8 cellular contexts compared by ENCODE assay signal in the genomic region with DNA sequence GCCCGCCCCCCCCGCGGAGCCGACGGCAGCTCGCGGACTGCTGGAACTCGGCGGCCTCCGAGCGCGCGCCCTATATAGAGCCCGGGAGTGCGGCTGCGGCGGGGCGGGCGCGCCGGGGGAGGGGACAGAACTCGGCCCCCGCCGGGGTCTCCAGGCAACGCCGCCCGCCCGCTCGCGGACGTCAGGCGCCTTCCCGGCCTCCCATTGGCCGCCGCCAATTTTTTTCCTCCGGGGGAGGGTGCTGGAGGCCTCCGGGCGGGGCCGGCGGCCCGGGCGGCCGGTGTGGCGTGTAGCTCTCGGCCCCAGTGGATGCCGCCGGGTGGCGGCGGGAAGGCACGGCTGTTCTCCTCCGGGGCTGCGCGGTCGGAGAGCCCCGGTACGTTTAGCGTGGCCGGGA. TPM values are rescaled to one million over a fixed set of nuclear protein-coding genes. Genes with fewer than 3 reads are reported as not detected.
DNase-seq lines count a peak whose midpoint lies in the region; ATAC-seq and TF ChIP-seq lines count a peak whose summit lies in the region.

A gene with protein sequence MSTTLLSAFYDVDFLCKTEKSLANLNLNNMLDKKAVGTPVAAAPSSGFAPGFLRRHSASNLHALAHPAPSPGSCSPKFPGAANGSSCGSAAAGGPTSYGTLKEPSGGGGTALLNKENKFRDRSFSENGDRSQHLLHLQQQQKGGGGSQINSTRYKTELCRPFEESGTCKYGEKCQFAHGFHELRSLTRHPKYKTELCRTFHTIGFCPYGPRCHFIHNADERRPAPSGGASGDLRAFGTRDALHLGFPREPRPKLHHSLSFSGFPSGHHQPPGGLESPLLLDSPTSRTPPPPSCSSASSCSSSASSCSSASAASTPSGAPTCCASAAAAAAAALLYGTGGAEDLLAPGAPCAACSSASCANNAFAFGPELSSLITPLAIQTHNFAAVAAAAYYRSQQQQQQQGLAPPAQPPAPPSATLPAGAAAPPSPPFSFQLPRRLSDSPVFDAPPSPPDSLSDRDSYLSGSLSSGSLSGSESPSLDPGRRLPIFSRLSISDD (minus strand): TSS at position 49 of the 397 bp plus-strand sequence. CDS start 291 bp downstream, outside the sequence.

- no peaks in the 10 kb centered on the region for H3K9me2 ChIP-seq in Loucy (replicated peaks; ENCODE audit: low read depth, low read length)

- peak within 1 kb of the TSS; percentile 97 for H3K4me2 ChIP-seq in Loucy (ENCODE audit: low read depth, low read length, poor library complexity, severe bottlenecking)

- TF ChIP-seq CTCF in Loucy (conservative IDR thresholded peaks at IDR 0.05; ENCODE audit: low read length) = no peak
- no peak for TF ChIP-seq CTCF in RWPE2 (IDR thresholded peaks at IDR 0.05; ENCODE audit: poor library complexity, severe bottlenecking)
- no peak for TF ChIP-seq CTCF in fibroblast of mammary gland (conservative IDR thresholded peaks at IDR 0.05; ENCODE audit: control insufficient read depth, insufficient read depth, low read depth, low read length)
- TF ChIP-seq CTCF in natural killer cell (IDR thresholded peaks at IDR 0.05) = no peak

- H3K79me2 ChIP-seq in Loucy (ENCODE audit: insufficient read depth, low read length) = peaks cover 67% of the 10 kb centered on the region

- ATAC-seq in RWPE2 (ENCODE audit: low read depth) = peak; percentile 64
- ATAC-seq in activated T-helper 17 cell treated with anti-CD3 and anti-CD28 coated beads, Interleukin-2, amount 50 U/mL, for 72 hours (replicated peaks) = peak; percentile 77
- peak; percentile 60 to 83 (median 74) for ATAC-seq in natural killer cell

- peak within 1 kb of the TSS; percentile 97 for H3K4me3 ChIP-seq in Loucy (ENCODE audit: low read length, poor library complexity, severe bottlenecking)
- peak within 1 kb of the TSS; percentile 85 for H3K4me3 ChIP-seq in RWPE2 (ENCODE audit: severe bottlenecking)
- H3K4me3 ChIP-seq in fibroblast of mammary gland (ENCODE audit: control insufficient read depth, low read depth, low read length) = peak within 1 kb of the TSS; percentile 91

- H3K27ac ChIP-seq in RWPE2 (ENCODE audit: poor library complexity, severe bottlenecking) = peak within 1 kb of the TSS; percentile 97

- H3K9me3 ChIP-seq in Loucy (ENCODE audit: insufficient read depth, low read depth, low read length) (no peaks in the 10 kb centered on the region), RWPE2 (ENCODE audit: severe bottlenecking) (no peaks in the 10 kb centered on the region)

- DNase-seq in EL = peak; percentile 95
- peak; percentile 80 for DNase-seq in H4 (ENCODE audit: low spot score)
- peak; percentile 94 for DNase-seq in RWPE2 (ENCODE audit: low spot score)
- DNase-seq in fibroblast of mammary gland (ENCODE audit: low read depth) = peak; percentile 90
- peak; percentile 95 for DNase-seq in natural killer cell

- peaks cover 73% of the 10 kb centered on the region for H3K36me3 Mint-ChIP-seq in activated T-helper 17 cell treated with anti-CD3 and anti-CD28 coated beads, Interleukin-2, amount 50 U/mL, for 72 hours (ENCODE audit: low read depth)
- H3K36me3 Mint-ChIP-seq in natural killer cell = peaks cover 28% of the 10 kb centered on the region
- peaks cover 40% of the 10 kb centered on the region for H3K36me3 Mint-ChIP-seq in stimulated activated naive CD8-positive, alpha-beta T cell treated with anti-CD3 and anti-CD28 coated beads, Interleukin-15, Interleukin-2, amounts not matched to agents 100 ng/mL and 50 ng/mL, for 24 hours (ENCODE audit: low read depth)

- H3K27me3 ChIP-seq in Loucy (ENCODE audit: insufficient read depth, low read length, poor library complexity, severe bottlenecking) (no peaks in the 10 kb centered on the region), RWPE2 (ENCODE audit: insufficient read depth, poor library complexity, severe bottlenecking) (no peaks in the 10 kb centered on the region)

- H3K36me3 ChIP-seq in Loucy (ENCODE audit: insufficient read depth, low read length) = peaks cover 35% of the 10 kb centered on the region
- H3K36me3 ChIP-seq in RWPE2 (ENCODE audit: low read depth) = peaks cover 42% of the 10 kb centered on the region

- no peaks in the 10 kb centered on the region for H3K9me3 Mint-ChIP-seq in activated T-helper 17 cell treated with anti-CD3 and anti-CD28 coated beads, Interleukin-2, amount 50 U/mL, for 72 hours
- H3K9me3 Mint-ChIP-seq in natural killer cell = no peaks in the 10 kb centered on the region
- H3K9me3 Mint-ChIP-seq in stimulated activated naive CD8-positive, alpha-beta T cell treated with anti-CD3 and anti-CD28 coated beads, Interleukin-15, Interleukin-2, amounts not matched to agents 100 ng/mL and 50 ng/mL, for 24 hours = no peaks in the 10 kb centered on the region

- H3K4me1 ChIP-seq in Loucy (ENCODE audit: insufficient read depth, low read length, poor library complexity, severe bottlenecking) (peaks cover 41% of the 10 kb centered on the region), RWPE2 (ENCODE audit: insufficient read depth, poor library complexity, severe bottlenecking) (peaks cover 22% of the 10 kb centered on the region)

- peak within 1 kb of the TSS; percentile 34; the same call in 1 of the 2 replicates for H2AFZ ChIP-seq in Loucy (ENCODE audit: low read length)

- H3K27me3 Mint-ChIP-seq in activated T-helper 17 cell treated with anti-CD3 and anti-CD28 coated beads, Interleukin-2, amount 50 U/mL, for 72 hours = no peaks in the 10 kb centered on the region
- H3K27me3 Mint-ChIP-seq in natural killer cell (ENCODE audit: low read depth in 2 of 2) = no peaks in the 10 kb centered on the region
- H3K27me3 Mint-ChIP-seq in stimulated activated naive CD8-positive, alpha-beta T cell treated with anti-CD3 and anti-CD28 coated beads, Interleukin-15, Interleukin-2, amounts not matched to agents 100 ng/mL and 50 ng/mL, for 24 hours = no peaks in the 10 kb centered on the region

- peak within 1 kb of the TSS; percentile 89 for H3K4me3 Mint-ChIP-seq in activated T-helper 17 cell treated with anti-CD3 and anti-CD28 coated beads, Interleukin-2, amount 50 U/mL, for 72 hours
- peak within 1 kb of the TSS; percentile 98 for H3K4me3 Mint-ChIP-seq in natural killer cell
- peak within 1 kb of the TSS; percentile 95 for H3K4me3 Mint-ChIP-seq in stimulated activated naive CD8-positive, alpha-beta T cell treated with anti-CD3 and anti-CD28 coated beads, Interleukin-15, Interleukin-2, amounts not matched to agents 100 ng/mL and 50 ng/mL, for 24 hours

- intact Hi-C loops in natural killer cell (cut with micrococcal nuclease) = loop anchor here (2.0 to 5.0 kb wide), 5 partner anchors 68 to 414 kb away; no protein-coding TSS in a partner anchor

- peak within 1 kb of the TSS; percentile 100 for H3K9ac ChIP-seq in Loucy (ENCODE audit: low read depth, low read length, poor library complexity, severe bottlenecking)

- peaks cover 10% of the 10 kb centered on the region for H3F3A ChIP-seq in Loucy (ENCODE audit: low read depth)

- H3K4me1 Mint-ChIP-seq in activated T-helper 17 cell treated with anti-CD3 and anti-CD28 coated beads, Interleukin-2, amount 50 U/mL, for 72 hours = peaks cover 17% of the 10 kb centered on the region
- H3K4me1 Mint-ChIP-seq in natural killer cell = peaks cover 44 to 50% of the 10 kb centered on the region in 2 donors
- peaks cover 41% of the 10 kb centered on the region for H3K4me1 Mint-ChIP-seq in stimulated activated naive CD8-positive, alpha-beta T cell treated with anti-CD3 and anti-CD28 coated beads, Interleukin-15, Interleukin-2, amounts not matched to agents 100 ng/mL and 50 ng/mL, for 24 hours (ENCODE audit: low read depth)

- H3K27ac Mint-ChIP-seq in activated T-helper 17 cell treated with anti-CD3 and anti-CD28 coated beads, Interleukin-2, amount 50 U/mL, for 72 hours = peak within 1 kb of the TSS; percentile 84
- peak within 1 kb of the TSS; percentile 90 to 99 for H3K27ac Mint-ChIP-seq in natural killer cell
- peak within 1 kb of the TSS; percentile 94 for H3K27ac Mint-ChIP-seq in stimulated activated naive CD8-positive, alpha-beta T cell treated with anti-CD3 and anti-CD28 coated beads, Interleukin-15, Interleukin-2, amounts not matched to agents 100 ng/mL and 50 ng/mL, for 24 hours

- peaks cover 35% of the 10 kb centered on the region for H4K20me1 ChIP-seq in Loucy (ENCODE audit: insufficient read depth, low read length, poor library complexity, severe bottlenecking)

RNA-seq across cellular contexts. Expression of the gene that starts here (rescaled TPM):
- 1.2 and 2.1 TPM in 2 replicates for total RNA-seq in H4 (2014; rRNA removed; shearing (Covaris generic))
- total RNA-seq in activated T-helper 17 cell treated with anti-CD3 and anti-CD28 coated beads, Interleukin-2, amount 50 U/mL, for 72 hours = 100 to 1,000 TPM in 1 of 2 donors, 10 to 100 TPM in 1; 57.8 to 185 TPM
- total RNA-seq in natural killer cell = 100 to 1,000 TPM; 376 to 428 (median 418) TPM

Comparison
In these comparisons a context has a peak if more than half of its experiments do, and no peak if none do; other contexts are left out.
1. Peak in every context shown above with its lines: DNase-seq, ATAC-seq, H3K4me3 ChIP-seq and H3K27ac ChIP-seq.
2. RNA of the gene that starts here (total RNA-seq): 376 to 428 TPM in natural killer cell and 57.8 to 185 TPM in activated T-helper 17 cell treated with anti-CD3 and anti-CD28 coated beads, Interleukin-2, amount 50 U/mL, for 72 hours; 1.2 to 2.1 TPM in H4; every median in the first group is over 10 times any median in the second.